Comparison of ENCODE assay signal across 34 cellular contexts in the genomic region with DNA sequence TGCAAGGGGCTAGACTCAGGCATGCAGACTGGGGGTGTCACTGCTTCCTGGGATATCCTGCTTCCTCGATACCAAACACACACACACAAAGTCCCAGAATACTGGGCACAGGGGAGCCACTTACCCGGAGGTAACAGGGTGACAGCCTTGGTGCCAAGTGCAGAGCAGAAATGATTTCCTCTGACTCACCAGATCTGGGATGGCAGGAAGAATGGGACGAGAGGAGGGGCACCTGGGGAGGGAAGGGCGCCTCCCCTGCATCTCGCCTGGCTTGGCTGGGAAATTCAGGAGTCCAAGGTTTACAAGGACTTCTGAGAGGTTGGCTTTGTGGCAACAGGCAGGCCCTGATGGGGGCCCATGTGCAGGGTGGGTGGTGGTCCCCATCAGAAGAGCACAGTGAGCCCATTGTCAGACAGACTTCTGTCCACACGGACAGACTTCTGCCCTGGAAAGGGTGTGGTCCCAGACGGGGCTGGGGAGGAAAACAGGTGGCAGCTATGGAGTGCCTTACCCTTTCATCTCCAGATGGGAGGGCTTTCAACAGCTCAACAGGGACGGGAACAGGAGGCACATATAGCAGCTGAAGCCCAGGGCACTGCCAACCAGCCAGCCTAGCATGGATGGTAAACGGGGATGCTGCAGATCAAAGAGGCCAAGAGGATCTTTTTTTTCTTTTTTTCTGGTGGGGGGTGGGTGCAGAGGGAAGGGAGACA. TPM values are rescaled to one million over a fixed set of nuclear protein-coding genes. Genes with fewer than 3 reads are reported as not detected.
A peak's percentile ranks its signal among the peaks of the same experiment; 100 is the strongest.
DNase-seq lines count a peak whose midpoint lies in the region; ATAC-seq and TF ChIP-seq lines count a peak whose summit lies in the region.
"Had no signal": no experiment of that assay in that cellular context is flagged by ENCODE, and none has a peak within 500 bp of the region (broad histone marks: within the 10 kb centered on the region; RNA-seq: fewer than 3 reads in every experiment).

No MANE protein-coding gene starts in this region.

- no peak overlapping the region for H3K9ac ChIP-seq in PC-3 (ENCODE audit: low read length)

- H3K36me3 ChIP-seq in breast epithelium (no peaks in the 10 kb centered on the region), PC-3 (ENCODE audit: low read depth, low read length) (no peaks in the 10 kb centered on the region)
- H3K36me3 ChIP-seq: HAP-1, upper lobe of left lung, WERI-Rb-1 had no signal

- H3K27me3 ChIP-seq in breast epithelium (no peaks in the 10 kb centered on the region), PC-3 (ENCODE audit: low read length) (no peaks in the 10 kb centered on the region)
- H3K27me3 ChIP-seq: upper lobe of left lung had no signal

- CTCF ChIA-PET in MCF 10A (lab: Yijun Ruan, JAX) (no interaction called here), PC-3 (lab: Charles Lee) (no interaction called here)

- H2AFZ ChIP-seq in PC-3 (ENCODE audit: low read length): peak overlapping the region; percentile 65

- ATAC-seq in PC-3: peak; percentile 94
- no peak for ATAC-seq in HG02938 (IDR thresholded peaks at IDR 0.05; ENCODE audit: unreplicated experiment)
- ATAC-seq in HG02970 (IDR thresholded peaks at IDR 0.05; ENCODE audit: low FRiP score, unreplicated experiment): no peak
- ATAC-seq: naive thymus-derived CD4-positive, alpha-beta T cell; psoas muscle; T-cell had no signal

- no peak overlapping the region for H3K27ac Mint-ChIP-seq in MCF 10A (ENCODE audit: low read depth, unreplicated experiment)
- H3K27ac Mint-ChIP-seq: activated naive CD8-positive, alpha-beta T cell; CD4-positive, alpha-beta T cell; mesothelial cell of epicardium; naive thymus-derived CD4-positive, alpha-beta T cell; T-cell had no signal

- TF ChIP-seq CTCF in MCF 10A (IDR thresholded peaks at IDR 0.05; ENCODE audit: unreplicated experiment) (no peak), breast epithelium (IDR thresholded peaks at IDR 0.05) (no peak), PC-3 (conservative IDR thresholded peaks at IDR 0.05; ENCODE audit: low read depth, low read length) (no peak)

- TF ChIP-seq POLR2A in breast epithelium (IDR thresholded peaks at IDR 0.05): no peak

- BruUV-seq in MCF 10A (replicated peaks; lab: Mats Ljungman, UMichigan) (no TSS peak), PC-3 (replicated peaks; lab: Mats Ljungman, UMichigan) (no TSS peak)

- peaks cover 12% of the 10 kb centered on the region for H3K9me3 Mint-ChIP-seq in MCF 10A (ENCODE audit: unreplicated experiment)
- H3K9me3 Mint-ChIP-seq: CD4-positive, alpha-beta T cell; mesothelial cell of epicardium; naive thymus-derived CD4-positive, alpha-beta T cell; T-cell had no signal

- H3K27ac ChIP-seq in breast epithelium (no peak overlapping the region), PC-3 (ENCODE audit: low read length) (0 out of 2 replicates have a peak overlapping the region, but pooled peaks have one; percentile 4)
- H3K27ac ChIP-seq: psoas muscle, upper lobe of left lung, WERI-Rb-1 had no signal

- no peak overlapping the region for H3K4me3 ChIP-seq in breast epithelium
- 0 out of 2 replicates have a peak overlapping the region, but pooled peaks have one; percentile 13 for H3K4me3 ChIP-seq in PC-3 (ENCODE audit: low read length)
- H3K4me3 ChIP-seq: HAP-1, psoas muscle, upper lobe of left lung had no signal

- H3K9me2 ChIP-seq in PC-3 (replicated peaks; ENCODE audit: low read length): no peaks in the 10 kb centered on the region

- no peaks in the 10 kb centered on the region for H3F3A ChIP-seq in PC-3 (ENCODE audit: low read length, unreplicated experiment)

- intact Hi-C loops in MCF 10A (cut with micrococcal nuclease): no loop called here
- intact Hi-C loops in breast epithelium (cut with DNase I; ENCODE audit: low total_unique reads): no loop called here
- intact Hi-C loops in PC-3 (cut with micrococcal nuclease): no loop called here

- no peak overlapping the region for H3K4me3 Mint-ChIP-seq in MCF 10A (ENCODE audit: unreplicated experiment)
- H3K4me3 Mint-ChIP-seq: activated naive CD8-positive, alpha-beta T cell; CD4-positive, alpha-beta T cell; mesothelial cell of epicardium; naive thymus-derived CD4-positive, alpha-beta T cell; T-cell had no signal

- peaks cover 19% of the 10 kb centered on the region for H3K27me3 Mint-ChIP-seq in MCF 10A (ENCODE audit: insufficient read depth, unreplicated experiment)
- H3K27me3 Mint-ChIP-seq: activated naive CD8-positive, alpha-beta T cell had no signal

- no peaks in the 10 kb centered on the region for H4K20me1 ChIP-seq in PC-3 (ENCODE audit: low read length)

- peak; percentile 47 for DNase-seq in MCF 10A (ENCODE audit: unreplicated experiment)
- DNase-seq in breast epithelium (ENCODE audit: low spot score in 2 of 2): no peak
- DNase-seq in PC-3: peak; percentile 63
- peak; percentile 10 for DNase-seq in iPS-NIHi7 (ENCODE audit: extremely low spot score)
- DNase-seq in islet precursor cell: no peak
- DNase-seq in nucleus accumbens (lab: John Stamatoyannopoulos, UW): no peak
- DNase-seq: activated CD4-positive, alpha-beta T cell treated with anti-CD3 and anti-CD28 coated beads for 48 hours; activated effector memory CD4-positive, alpha-beta T cell treated with Interleukin-2 at 50 U/mL for 16 hours; anterior cingulate cortex; CD4-positive, alpha-beta T cell; DMS153; erythroblast; IMR-90; kidney; naive thymus-derived CD4-positive, alpha-beta T cell; NCI-H146; NCI-H2107; NCI-H446; NCI-H82; occipital lobe; psoas muscle; stimulated activated CD4-positive, alpha-beta T cell treated with anti-CD3 and anti-CD28 coated beads, Interleukin-4, amount 100 ng/mL, for 24 hours; T-cell; upper lobe of left lung; WERI-Rb-1 had no signal

- POLR2A ChIA-PET in MCF 10A (lab: Yijun Ruan, JAX): no interaction called here
- POLR2A ChIA-PET in PC-3 (lab: Charles Lee; ENCODE audit: unreplicated experiment): no interaction called here

- H3K4me1 ChIP-seq in breast epithelium: no peaks in the 10 kb centered on the region
- peaks cover 10% of the 10 kb centered on the region for H3K4me1 ChIP-seq in PC-3 (ENCODE audit: insufficient read depth, low read length)
- H3K4me1 ChIP-seq: HAP-1, psoas muscle, upper lobe of left lung had no signal

- H3K79me2 ChIP-seq in PC-3 (ENCODE audit: low read length): no peaks in the 10 kb centered on the region

- peaks cover 6% of the 10 kb centered on the region for H3K36me3 Mint-ChIP-seq in MCF 10A (ENCODE audit: insufficient read depth, unreplicated experiment)
- H3K36me3 Mint-ChIP-seq: activated naive CD8-positive, alpha-beta T cell; mesothelial cell of epicardium; naive thymus-derived CD4-positive, alpha-beta T cell; T-cell had no signal

- H3K4me2 ChIP-seq in PC-3 (ENCODE audit: low read length): peak overlapping the region; percentile 66

- H3K9me3 ChIP-seq in breast epithelium (no peaks in the 10 kb centered on the region), PC-3 (ENCODE audit: low read length) (no peaks in the 10 kb centered on the region)
- H3K9me3 ChIP-seq: HAP-1, psoas muscle, upper lobe of left lung had no signal

- no peaks in the 10 kb centered on the region for H3K4me1 Mint-ChIP-seq in MCF 10A (ENCODE audit: insufficient read depth, unreplicated experiment)
- H3K4me1 Mint-ChIP-seq: mesothelial cell of epicardium, T-cell had no signal

RNA-seq across cellular contexts. Expression of a gene that starts 9.7 kb away (rescaled TPM):
- not detected in 2 replicates for total RNA-seq in MCF 10A (2022)
- total RNA-seq in breast epithelium: 1 to 10 TPM in 1 of 3 donors, not detected in 2; 1.3 TPM
- not detected in 2 replicates for total RNA-seq in PC-3 (2014; rRNA removed)
- total RNA-seq: A673; activated CD8-positive, alpha-beta memory T cell treated with anti-CD3 and anti-CD28 coated beads for 36 hours; CD4-positive, alpha-beta T cell; IMR-90; kidney; LHCN-M2; mesothelial cell of epicardium; naive thymus-derived CD4-positive, alpha-beta T cell; occipital lobe; psoas muscle; SK-MEL-5; T-cell had no signal

RNA-seq across cellular contexts. Expression of a gene that starts 51.3 kb away (rescaled TPM):
- total RNA-seq in MCF 10A (2022) (not detected in 2 replicates), breast epithelium (1 to 10 TPM in 1 of 3 donors, under 1 TPM in 1, not detected in 1; 0.59 to 1.3 TPM), PC-3 (2014; rRNA removed) (7.1 and 8.2 TPM in 2 replicates)
- total RNA-seq: activated CD8-positive, alpha-beta memory T cell treated with anti-CD3 and anti-CD28 coated beads for 36 hours; CD4-positive, alpha-beta T cell; IMR-90; LHCN-M2; mesothelial cell of epicardium; naive thymus-derived CD4-positive, alpha-beta T cell; occipital lobe; psoas muscle; SK-MEL-5; T-cell had no signal

RNA-seq across cellular contexts. Expression of a gene that starts 55.5 kb away (rescaled TPM):
- total RNA-seq in MCF 10A (2022) (36.1 and 38.6 TPM in 2 replicates), breast epithelium (10 to 100 TPM; 36.6 to 47.7 (median 39.0) TPM), PC-3 (2014; rRNA removed) (42.7 and 59.1 TPM in 2 replicates)

Comparison
In these comparisons a context has a peak if more than half of its experiments do, and no peak if none do; other contexts are left out.
1. DNase-seq: peak in MCF 10A (single experiment), PC-3 (single experiment) and iPS-NIHi7 (single experiment); none in breast epithelium (0 of 2), islet precursor cell (single experiment) and nucleus accumbens (0 of 56).